Comparison of ENCODE assay signal across 1 cellular context in the genomic region with DNA sequence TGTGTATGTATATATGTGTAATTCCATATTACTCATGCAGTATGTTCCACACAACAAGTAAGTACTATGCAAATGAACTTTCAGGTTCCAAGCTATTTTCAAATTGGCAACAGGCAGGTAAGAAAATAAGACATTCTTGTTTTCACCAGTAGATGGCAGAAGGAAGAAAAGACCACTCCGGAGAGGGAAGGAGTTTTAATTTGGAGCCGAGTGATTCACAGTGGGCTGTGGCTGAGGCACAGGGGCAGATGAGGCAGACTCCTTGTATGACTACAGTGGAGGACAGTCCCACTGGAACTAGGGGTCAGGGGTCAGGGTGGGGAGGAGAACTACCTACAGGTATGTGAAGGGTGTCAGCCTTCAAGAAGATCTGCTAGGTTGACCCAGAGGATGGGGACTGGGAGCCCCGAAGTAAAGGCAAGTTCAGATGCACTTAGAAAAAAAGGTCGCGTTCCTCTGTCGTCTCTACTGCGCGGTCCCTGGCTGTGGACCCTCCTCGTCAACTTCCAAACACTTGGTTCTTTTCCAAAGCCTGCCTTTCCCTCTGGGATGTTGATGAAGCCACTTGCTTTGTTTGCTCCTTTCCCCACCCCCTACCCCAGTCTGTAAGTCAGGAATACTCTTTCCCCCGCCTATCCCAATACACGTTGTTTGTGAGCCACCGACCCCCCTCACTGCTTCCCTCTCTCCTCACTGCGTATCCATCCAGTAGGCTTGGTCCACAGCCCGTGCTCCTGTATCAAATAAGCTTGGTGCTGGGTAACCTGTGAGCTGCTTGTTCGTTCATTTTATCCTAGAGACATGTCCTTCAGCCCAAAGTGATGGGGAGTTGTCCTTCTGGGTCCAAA.
TF ChIP-seq lines count a peak whose summit lies in the region.

No MANE protein-coding gene starts in this region.

TF ChIP-seq in HepG2, 621 proteins besides CTCF, POLR2A, EP300 and RAD21:
- TF ChIP-seq ZNF580 (CRISPR knock-in tag; IDR thresholded peaks at IDR 0.05; ENCODE audit: borderline replicate concordance, low read depth) = no peak
- TF ChIP-seq HNF4G (IDR thresholded peaks at IDR 0.05; ENCODE audit: borderline replicate concordance, low read depth, low read length) = no peak
- TF ChIP-seq HNF4G (CRISPR knock-in tag; IDR thresholded peaks at IDR 0.05; ENCODE audit: borderline replicate concordance, low read depth) = no peak
- no peak for TF ChIP-seq TCF12 (IDR thresholded peaks at IDR 0.05)
- no peak for TF ChIP-seq TCF12 (CRISPR knock-in tag; IDR thresholded peaks at IDR 0.05)
- no peak for TF ChIP-seq ZSCAN9 (CRISPR knock-in tag; IDR thresholded peaks at IDR 0.05; ENCODE audit: borderline replicate concordance)
- no peak for TF ChIP-seq MXD4 (CRISPR knock-in tag; IDR thresholded peaks at IDR 0.05)
- TF ChIP-seq, protein P1, sequence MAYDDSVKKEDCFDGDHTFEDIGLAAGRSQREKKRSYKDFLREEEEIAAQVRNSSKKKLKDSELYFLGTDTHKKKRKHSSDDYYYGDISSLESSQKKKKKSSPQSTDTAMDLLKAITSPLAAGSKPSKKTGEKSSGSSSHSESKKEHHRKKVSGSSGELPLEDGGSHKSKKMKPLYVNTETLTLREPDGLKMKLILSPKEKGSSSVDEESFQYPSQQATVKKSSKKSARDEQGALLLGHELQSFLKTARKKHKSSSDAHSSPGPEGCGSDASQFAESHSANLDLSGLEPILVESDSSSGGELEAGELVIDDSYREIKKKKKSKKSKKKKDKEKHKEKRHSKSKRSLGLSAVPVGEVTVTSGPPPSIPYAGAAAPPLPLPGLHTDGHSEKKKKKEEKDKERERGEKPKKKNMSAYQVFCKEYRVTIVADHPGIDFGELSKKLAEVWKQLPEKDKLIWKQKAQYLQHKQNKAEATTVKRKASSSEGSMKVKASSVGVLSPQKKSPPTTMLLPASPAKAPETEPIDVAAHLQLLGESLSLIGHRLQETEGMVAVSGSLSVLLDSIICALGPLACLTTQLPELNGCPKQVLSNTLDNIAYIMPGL (CRISPR knock-in tag; IDR thresholded peaks at IDR 0.05; ENCODE audit: borderline replicate concordance in 1 of 2, low read depth in 1 of 2) = no peak
- 0 out of 2 replicates have a peak, but pooled peaks have one; percentile 25 for TF ChIP-seq SMC3 (IDR thresholded peaks at IDR 0.05; ENCODE audit: low read length)
- peak; percentile 45 for TF ChIP-seq STAG1 (CRISPR knock-in tag; IDR thresholded peaks at IDR 0.05)
- no peak for TF ChIP-seq HHEX (CRISPR knock-in tag; IDR thresholded peaks at IDR 0.05)
- TF ChIP-seq ZNF572 (CRISPR knock-in tag; IDR thresholded peaks at IDR 0.05) = no peak
- TF ChIP-seq GATAD1 (CRISPR knock-in tag; IDR thresholded peaks at IDR 0.05) = no peak
- no peak for TF ChIP-seq ZNF672 (CRISPR knock-in tag; IDR thresholded peaks at IDR 0.05)
- TF ChIP-seq HOXA3 (CRISPR knock-in tag; IDR thresholded peaks at IDR 0.05) = no peak
